In genomic region chr19:55255618-55256423, GRCh38 we compare ENCODE assay signal across 8 cellular contexts. TPM values are rescaled to one million over a fixed set of nuclear protein-coding genes. Genes with fewer than 3 reads are reported as not detected.
DNase-seq lines count a peak whose midpoint lies in the region; ATAC-seq and TF ChIP-seq lines count a peak whose summit lies in the region.

No MANE protein-coding gene starts in this region.

- CTCF ChIA-PET in Panc1 (lab: Charles Lee), result interaction anchor here (0.5 to 1.9 kb wide), 2 partner anchors 116 to 128 kb away, joined by 4 to 5 read pairs; partner anchors contain the start of gene TMEM238

- no peak for ATAC-seq in Panc1
- ATAC-seq in GM19035 (IDR thresholded peaks at IDR 0.05; ENCODE audit: unreplicated experiment), result no peak
- no peak for ATAC-seq in GM21515 (IDR thresholded peaks at IDR 0.05; ENCODE audit: unreplicated experiment)

- intact Hi-C loops in Panc1 (cut with micrococcal nuclease; ENCODE audit: unreplicated experiment), result no loop called here

- H3K36me3 ChIP-seq in Panc1 (ENCODE audit: control insufficient read depth, insufficient read depth, low read length), result peaks cover 5% of the 10 kb centered on the region; the same call in 1 of the 2 replicates
- H3K36me3 ChIP-seq in mucosa of rectum (ENCODE audit: control insufficient read depth in 2 of 2, insufficient read depth in 2 of 2, low read length in 2 of 2), result no peaks in the 10 kb centered on the region

- no peak for DNase-seq in Panc1 (ENCODE audit: low read depth, low spot score)
- DNase-seq in amniotic epithelial cell (ENCODE audit: low read depth), result peak; percentile 42
- DNase-seq in GM19240 (ENCODE audit: insufficient read length, low spot score), result no peak
- DNase-seq in NCI-H1105 (lab: John Stamatoyannopoulos, UW), result no peak

- H3K4me1 ChIP-seq in Panc1 (ENCODE audit: control insufficient read depth, insufficient read depth, low read length) (peaks cover 50% of the 10 kb centered on the region), mucosa of rectum (ENCODE audit: control insufficient read depth in 2 of 2, insufficient read depth in 2 of 2, low read length in 2 of 2) (peaks cover 44 to 55% of the 10 kb centered on the region in 2 donors)

- BruUV-seq in Panc1 (replicated peaks; lab: Mats Ljungman, UMichigan), result no TSS peak

- H3K27ac ChIP-seq in Panc1 (ENCODE audit: low read length), result peak overlapping the region; percentile 91
- peak overlapping the region; percentile 1 to 87 for H3K27ac ChIP-seq in mucosa of rectum (ENCODE audit: low read depth in 2 of 2, low read length in 2 of 2)

- in situ Hi-C loops in Panc1 (cut with HindIII; ENCODE audit: low pct_unique_long_range_greater_than_20kb, low sequenced_read_pairs), result no loop called here

- peak overlapping the region; percentile 99 for H3K4me3 ChIP-seq in GM12875 (ENCODE audit: low read depth, low read length)
- H3K4me3 ChIP-seq in Panc1 (ENCODE audit: low read depth in 2 of 2, low read length in 2 of 2), result peak overlapping the region; percentile 81 to 96
- H3K4me3 ChIP-seq in mucosa of rectum (ENCODE audit: low read length in 2 of 2), result peak overlapping the region; percentile 49 to 84

- TF ChIP-seq CTCF in GM12875 (IDR thresholded peaks at IDR 0.05; ENCODE audit: borderline replicate concordance, insufficient read depth, low read depth, low read length) (no peak), Panc1 (IDR thresholded peaks at IDR 0.05) (no peak)

- H3K27me3 ChIP-seq in Panc1 (ENCODE audit: control insufficient read depth, insufficient read depth, low read length) (no peaks in the 10 kb centered on the region), mucosa of rectum (ENCODE audit: control insufficient read depth in 2 of 2, insufficient read depth in 2 of 2, low read length in 2 of 2) (no peaks in the 10 kb centered on the region)

- peak overlapping the region in 1 of 2 donors; percentile 60 for H3K9ac ChIP-seq in mucosa of rectum (ENCODE audit: low read depth in 1 of 2, low read length in 2 of 2)

- no peaks in the 10 kb centered on the region for H3K9me3 ChIP-seq in Panc1 (ENCODE audit: control insufficient read depth, insufficient read depth, low read depth, low read length)
- H3K9me3 ChIP-seq in mucosa of rectum (ENCODE audit: control insufficient read depth in 2 of 2, low read length in 2 of 2), result no peaks in the 10 kb centered on the region

- POLR2A ChIA-PET in Panc1 (lab: Charles Lee), result interaction anchor here (0.6 kb wide), 1 partner anchor 47 kb away, joined by 3 read pairs; the partner anchor contains the start of gene PTPRH

RNA-seq across cellular contexts. Expression of gene PPP6R1, which starts 3.0 kb away (rescaled TPM):
- 172 TPM for total RNA-seq in Panc1 (2021; ENCODE audit: unreplicated experiment)
- 174 TPM for polyA plus RNA-seq in Panc1 (2012; ENCODE audit: insufficient read length)

RNA-seq across cellular contexts. Expression of gene HSPBP1, which starts 24.1 kb away (rescaled TPM):
- 84.2 TPM for total RNA-seq in Panc1 (2021; ENCODE audit: unreplicated experiment)
- polyA plus RNA-seq in Panc1 (2012; ENCODE audit: insufficient read length), result 155 TPM

RNA-seq across cellular contexts. Expression of gene TMEM86B, which starts 27.3 kb away (rescaled TPM):
- total RNA-seq in Panc1 (2021; ENCODE audit: unreplicated experiment), result 14.2 TPM
- 12.2 TPM for polyA plus RNA-seq in Panc1 (2012; ENCODE audit: insufficient read length)

RNA-seq across cellular contexts. Expression of gene BRSK1, which starts 28.0 kb away (rescaled TPM):
- 7.9 TPM for total RNA-seq in Panc1 (2021; ENCODE audit: unreplicated experiment)
- polyA plus RNA-seq in Panc1 (2012; ENCODE audit: insufficient read length), result 17.0 TPM

RNA-seq across cellular contexts. Expression of gene PTPRH, which starts 46.5 kb away (rescaled TPM):
- total RNA-seq in Panc1 (2021; ENCODE audit: unreplicated experiment), result 42.8 TPM
- 45.2 TPM for polyA plus RNA-seq in Panc1 (2012; ENCODE audit: insufficient read length)
